Comparison of ENCODE assay signal across 23 cellular contexts in genomic region chr12:2856051-2856450, GRCh38. TPM values are rescaled to one million over a fixed set of nuclear protein-coding genes. Genes with fewer than 3 reads are reported as not detected.
A peak's percentile ranks its signal among the peaks of the same experiment; 100 is the strongest.
DNase-seq lines count a peak whose midpoint lies in the region; ATAC-seq and TF ChIP-seq lines count a peak whose summit lies in the region.
"Had no signal": no experiment of that assay in that cellular context is flagged by ENCODE, and none has a peak within 500 bp of the region (broad histone marks: within the 10 kb centered on the region; RNA-seq: fewer than 3 reads in every experiment).

No MANE protein-coding gene starts in this region.

- H3K9me3 ChIP-seq in WERI-Rb-1 (ENCODE audit: severe bottlenecking) (no peaks in the 10 kb centered on the region), gastrocnemius medialis (no peaks in the 10 kb centered on the region), smooth muscle cell (replicated peaks; ENCODE audit: low read depth) (no peaks in the 10 kb centered on the region)
- H3K9me3 ChIP-seq: esophagus muscularis mucosa had no signal

- CTCF ChIA-PET in activated CD8-positive, alpha-beta T cell treated with anti-CD3 and anti-CD28 coated beads for 36 hours (lab: Charles Lee) = interaction anchor here (1.0 to 2.2 kb wide), 2 partner anchors 70 to 88 kb away, joined by 3 to 8 read pairs; no protein-coding TSS in a partner anchor
- CTCF ChIA-PET in activated CD8-positive, alpha-beta T cell treated with anti-CD3 and anti-CD28 coated beads, Interleukin-2, amount 10 ng/mL, durations not matched to agents 7 days and 5 days (lab: Charles Lee) = no interaction called here

- no peak overlapping the region for H3K27ac Mint-ChIP-seq in activated CD8-positive, alpha-beta T cell treated with anti-CD3 and anti-CD28 coated beads for 36 hours
- no peak overlapping the region for H3K27ac Mint-ChIP-seq in activated CD8-positive, alpha-beta T cell treated with anti-CD3 and anti-CD28 coated beads, Interleukin-2, amount 10 ng/mL, durations not matched to agents 7 days and 5 days
- H3K27ac Mint-ChIP-seq: activated CD4-positive, alpha-beta T cell treated with anti-CD3 and anti-CD28 coated beads for 36 hours had no signal

- no peak overlapping the region for H3K9ac ChIP-seq in smooth muscle cell (ENCODE audit: low read depth)

- H3K9me3 Mint-ChIP-seq in activated CD8-positive, alpha-beta T cell treated with anti-CD3 and anti-CD28 coated beads for 36 hours = no peaks in the 10 kb centered on the region
- H3K9me3 Mint-ChIP-seq in activated CD8-positive, alpha-beta T cell treated with anti-CD3 and anti-CD28 coated beads, Interleukin-2, amount 10 ng/mL, durations not matched to agents 7 days and 5 days (ENCODE audit: insufficient read depth) = no peaks in the 10 kb centered on the region
- H3K9me3 Mint-ChIP-seq: central memory CD8-positive, alpha-beta T cell; neural crest cell had no signal

- H3F3A ChIP-seq in smooth muscle cell (ENCODE audit: low read depth) = no peaks in the 10 kb centered on the region

- H3K4me3 Mint-ChIP-seq in activated CD8-positive, alpha-beta T cell treated with anti-CD3 and anti-CD28 coated beads for 36 hours = no peak overlapping the region
- no peak overlapping the region for H3K4me3 Mint-ChIP-seq in activated CD8-positive, alpha-beta T cell treated with anti-CD3 and anti-CD28 coated beads, Interleukin-2, amount 10 ng/mL, durations not matched to agents 7 days and 5 days
- H3K4me3 Mint-ChIP-seq: activated CD4-positive, alpha-beta T cell treated with anti-CD3 and anti-CD28 coated beads for 36 hours; central memory CD8-positive, alpha-beta T cell; neural crest cell had no signal

- no peaks in the 10 kb centered on the region for H3K27me3 Mint-ChIP-seq in activated CD8-positive, alpha-beta T cell treated with anti-CD3 and anti-CD28 coated beads for 36 hours
- H3K27me3 Mint-ChIP-seq in activated CD8-positive, alpha-beta T cell treated with anti-CD3 and anti-CD28 coated beads, Interleukin-2, amount 10 ng/mL, durations not matched to agents 7 days and 5 days (ENCODE audit: low read depth) = no peaks in the 10 kb centered on the region
- H3K27me3 Mint-ChIP-seq: activated CD4-positive, alpha-beta T cell treated with anti-CD3 and anti-CD28 coated beads for 36 hours; central memory CD8-positive, alpha-beta T cell had no signal

- ATAC-seq in activated CD8-positive, alpha-beta T cell treated with anti-CD3 and anti-CD28 coated beads for 36 hours = peak; percentile 24
- ATAC-seq in activated CD8-positive, alpha-beta T cell treated with anti-CD3 and anti-CD28 coated beads, Interleukin-2, amount 10 ng/mL, durations not matched to agents 7 days and 5 days = no peak
- ATAC-seq in gastrocnemius medialis (peak; percentile 51 to 57), GM21381 (IDR thresholded peaks at IDR 0.05; ENCODE audit: unreplicated experiment) (no peak)
- ATAC-seq: left lobe of liver had no signal

- no peak overlapping the region for H3K4me2 ChIP-seq in smooth muscle cell

- H3K4me1 Mint-ChIP-seq in activated CD8-positive, alpha-beta T cell treated with anti-CD3 and anti-CD28 coated beads for 36 hours (ENCODE audit: low read depth) = no peaks in the 10 kb centered on the region
- H3K4me1 Mint-ChIP-seq in activated CD8-positive, alpha-beta T cell treated with anti-CD3 and anti-CD28 coated beads, Interleukin-2, amount 10 ng/mL, durations not matched to agents 7 days and 5 days (ENCODE audit: low read depth) = no peaks in the 10 kb centered on the region
- H3K4me1 Mint-ChIP-seq: central memory CD8-positive, alpha-beta T cell had no signal

- in situ Hi-C loops in gastrocnemius medialis (cut with MboI; ENCODE audit: low sequenced_read_pairs in 4 of 4) = loop anchor here in 1 of 4 donors (10.0 kb wide), 1 partner anchor 179 kb away; no protein-coding TSS in a partner anchor

- H3K79me2 ChIP-seq in smooth muscle cell (ENCODE audit: low read depth) = no peaks in the 10 kb centered on the region

- peaks cover 35% of the 10 kb centered on the region for H3K36me3 ChIP-seq in WERI-Rb-1
- H3K36me3 ChIP-seq in gastrocnemius medialis = no peaks in the 10 kb centered on the region
- no peaks in the 10 kb centered on the region for H3K36me3 ChIP-seq in smooth muscle cell (ENCODE audit: low read depth)

- H3K4me3 ChIP-seq in WERI-Rb-1 (ENCODE audit: low read depth, low read length) = no peak overlapping the region
- no peak overlapping the region for H3K4me3 ChIP-seq in gastrocnemius medialis
- H3K4me3 ChIP-seq in smooth muscle cell = no peak overlapping the region
- H3K4me3 ChIP-seq: esophagus muscularis mucosa had no signal

- intact Hi-C loops in activated CD8-positive, alpha-beta T cell treated with anti-CD3 and anti-CD28 coated beads for 36 hours (cut with micrococcal nuclease) = loop anchor here (10.0 kb wide), 1 partner anchor 189 kb away; no protein-coding TSS in a partner anchor
- intact Hi-C loops in gastrocnemius medialis (cut with DNase I; ENCODE audit: low total_unique reads) = loop anchor here (10.0 kb wide), 1 partner anchor 189 kb away; no protein-coding TSS in a partner anchor

- no peak for TF ChIP-seq POLR2A in gastrocnemius medialis (IDR thresholded peaks at IDR 0.05)

- WGBS in smooth muscle cell (ENCODE audit: low lambda C conversion rate) = 88% methylated on average over 3 of the region's 3 CpGs

- no peak for TF ChIP-seq CTCF in activated CD8-positive, alpha-beta T cell treated with anti-CD3 and anti-CD28 coated beads for 36 hours (IDR thresholded peaks at IDR 0.05)
- no peak for TF ChIP-seq CTCF in WERI-Rb-1 (IDR thresholded peaks at IDR 0.05; ENCODE audit: low read depth, low read length)
- no peak for TF ChIP-seq CTCF in gastrocnemius medialis (IDR thresholded peaks at IDR 0.05 in 4 of 5, conservative IDR thresholded peaks at IDR 0.05 in 1 of 5)
- no peak for TF ChIP-seq CTCF in smooth muscle cell (IDR thresholded peaks at IDR 0.05; ENCODE audit: borderline replicate concordance, insufficient read depth, poor library complexity, severe bottlenecking)

- H3K27me3 ChIP-seq in WERI-Rb-1 (ENCODE audit: insufficient read depth, low read depth, severe bottlenecking) (no peaks in the 10 kb centered on the region), gastrocnemius medialis (no peaks in the 10 kb centered on the region), smooth muscle cell (ENCODE audit: low read depth) (no peaks in the 10 kb centered on the region)
- H3K27me3 ChIP-seq: esophagus muscularis mucosa had no signal

- H2AFZ ChIP-seq in smooth muscle cell (ENCODE audit: low read depth) = no peak overlapping the region

- DNase-seq in activated CD8-positive, alpha-beta T cell treated with anti-CD3 and anti-CD28 coated beads for 36 hours = no peak
- DNase-seq in activated CD8-positive, alpha-beta T cell treated with anti-CD3 and anti-CD28 coated beads, Interleukin-2, amount 10 ng/mL, durations not matched to agents 7 days and 5 days = no peak
- DNase-seq in HT-29 (ENCODE audit: low spot score) = peak; percentile 47
- DNase-seq in WERI-Rb-1 = peak; percentile 31
- DNase-seq in gastrocnemius medialis = no peak
- DNase-seq in NCI-H1930 (lab: John Stamatoyannopoulos, UW) = no peak
- no peak for DNase-seq in smooth muscle cell (lab: John Stamatoyannopoulos, UW; ENCODE audit: unreplicated experiment)
- DNase-seq: ACHN; activated CD4-positive, alpha-beta T cell treated with anti-CD3 and anti-CD28 coated beads for 36 hours; activated effector memory CD4-positive, alpha-beta T cell treated with Interleukin-2 at 50 U/mL for 16 hours; amygdala; DMS79 treated with DMSO at 0.1 percent for 48 hours; NCI-H774 had no signal

- peaks cover 23% of the 10 kb centered on the region for H3K36me3 Mint-ChIP-seq in activated CD8-positive, alpha-beta T cell treated with anti-CD3 and anti-CD28 coated beads for 36 hours (ENCODE audit: low read depth)
- H3K36me3 Mint-ChIP-seq in activated CD8-positive, alpha-beta T cell treated with anti-CD3 and anti-CD28 coated beads, Interleukin-2, amount 10 ng/mL, durations not matched to agents 7 days and 5 days (ENCODE audit: low read depth) = peaks cover 26% of the 10 kb centered on the region

- no peaks in the 10 kb centered on the region for H4K20me1 ChIP-seq in smooth muscle cell (ENCODE audit: low read depth)

- POLR2A ChIA-PET in activated CD8-positive, alpha-beta T cell treated with anti-CD3 and anti-CD28 coated beads for 36 hours (lab: Charles Lee) = interaction anchor here (0.8 to 1.7 kb wide), 3 partner anchors 12 to 25 kb away, joined by 3 read pairs; no protein-coding TSS in a partner anchor
- POLR2A ChIA-PET in activated CD8-positive, alpha-beta T cell treated with anti-CD3 and anti-CD28 coated beads, Interleukin-2, amount 10 ng/mL, durations not matched to agents 7 days and 5 days (lab: Charles Lee) = interaction anchor here (0.7 to 1.6 kb wide), 3 partner anchors 11 to 21 kb away, joined by 3 to 6 read pairs (median 4); partner anchors contain the start of genes FOXM1 and RHNO1

- peaks cover 13 to 20% of the 10 kb centered on the region in 2 donors for H3K4me1 ChIP-seq in gastrocnemius medialis
- peaks cover 4% of the 10 kb centered on the region for H3K4me1 ChIP-seq in smooth muscle cell (ENCODE audit: low read depth)

- H3K27ac ChIP-seq in WERI-Rb-1 = no peak overlapping the region
- no peak overlapping the region for H3K27ac ChIP-seq in gastrocnemius medialis
- H3K27ac ChIP-seq in smooth muscle cell (ENCODE audit: low read depth) = no peak overlapping the region
- H3K27ac ChIP-seq: esophagus muscularis mucosa had no signal

RNA-seq across cellular contexts. Expression of gene TEX52, which starts 0.8 kb away (rescaled TPM):
- total RNA-seq in activated CD8-positive, alpha-beta T cell treated with anti-CD3 and anti-CD28 coated beads for 36 hours = under 1 TPM; 0.29 to 0.36 TPM
- under 1 TPM; 0.29 to 0.40 TPM for total RNA-seq in activated CD8-positive, alpha-beta T cell treated with anti-CD3 and anti-CD28 coated beads, Interleukin-2, amount 10 ng/mL, durations not matched to agents 7 days and 5 days
- total RNA-seq in HT-29 (2014; rRNA removed; shearing (Covaris generic)) = 0.10 and 0.94 TPM in 2 replicates
- under 1 TPM in 1 of 4 donors, not detected in 3; 0.68 TPM for total RNA-seq in gastrocnemius medialis
- not detected in 2 replicates for total RNA-seq in smooth muscle cell
- 0.14 TPM in 1 of 2 replicates, not detected in the other for polyA plus RNA-seq in smooth muscle cell
- total RNA-seq: esophagus muscularis mucosa, glomerular endothelial cell, left lobe of liver, neural crest cell, progenitor cell of endocrine pancreas, RPMI7951, skeletal muscle tissue, ureter had no signal

RNA-seq across cellular contexts. Expression of gene FOXM1, which starts 20.9 kb away (rescaled TPM):
- total RNA-seq in activated CD8-positive, alpha-beta T cell treated with anti-CD3 and anti-CD28 coated beads for 36 hours = 10 to 100 TPM; 64.4 to 64.8 TPM
- 100 to 1,000 TPM; 138 to 142 TPM for total RNA-seq in activated CD8-positive, alpha-beta T cell treated with anti-CD3 and anti-CD28 coated beads, Interleukin-2, amount 10 ng/mL, durations not matched to agents 7 days and 5 days
- total RNA-seq in HT-29 (2014; rRNA removed; shearing (Covaris generic)) = 68.9 and 77.6 TPM in 2 replicates
- total RNA-seq in gastrocnemius medialis (1 to 10 TPM in 1 of 4 donors, under 1 TPM in 1, not detected in 2; 0.95 to 1.1 TPM), smooth muscle cell (2.3 and 3.7 TPM in 2 replicates)
- 8.1 and 9.6 TPM in 2 replicates for polyA plus RNA-seq in smooth muscle cell

RNA-seq across cellular contexts. Expression of gene RHNO1, which starts 21.0 kb away (rescaled TPM):
- 10 to 100 TPM; 56.9 to 62.9 TPM for total RNA-seq in activated CD8-positive, alpha-beta T cell treated with anti-CD3 and anti-CD28 coated beads for 36 hours
- total RNA-seq in activated CD8-positive, alpha-beta T cell treated with anti-CD3 and anti-CD28 coated beads, Interleukin-2, amount 10 ng/mL, durations not matched to agents 7 days and 5 days = 10 to 100 TPM; 56.9 to 65.9 TPM
- 14.0 and 14.4 TPM in 2 replicates for total RNA-seq in HT-29 (2014; rRNA removed; shearing (Covaris generic))
- total RNA-seq in gastrocnemius medialis (10 to 100 TPM in 1 of 4 donors, 1 to 10 TPM in 3; 4.9 to 11.8 (median 6.7) TPM), smooth muscle cell (20.5 and 22.6 TPM in 2 replicates)
- 23.4 and 29.7 TPM in 2 replicates for polyA plus RNA-seq in smooth muscle cell

RNA-seq across cellular contexts. Expression of gene NRIP2, which starts 21.2 kb away (rescaled TPM):
- not detected for total RNA-seq in activated CD8-positive, alpha-beta T cell treated with anti-CD3 and anti-CD28 coated beads for 36 hours
- not detected for total RNA-seq in activated CD8-positive, alpha-beta T cell treated with anti-CD3 and anti-CD28 coated beads, Interleukin-2, amount 10 ng/mL, durations not matched to agents 7 days and 5 days
- not detected in 2 replicates for total RNA-seq in HT-29 (2014; rRNA removed; shearing (Covaris generic))
- total RNA-seq in gastrocnemius medialis (1 to 10 TPM in 3 of 4 donors, not detected in 1; 1.3 to 5.2 (median 2.0) TPM), smooth muscle cell (0.04 and 0.54 TPM in 2 replicates)
- polyA plus RNA-seq in smooth muscle cell = 0.29 and 1.0 TPM in 2 replicates
- total RNA-seq: activated CD4-positive, alpha-beta T cell treated with anti-CD3 and anti-CD28 coated beads for 36 hours; glomerular endothelial cell; neural crest cell; progenitor cell of endocrine pancreas; RPMI7951 had no signal

RNA-seq across cellular contexts. Expression of gene TULP3, which starts 34.6 kb away (rescaled TPM):
- total RNA-seq in activated CD8-positive, alpha-beta T cell treated with anti-CD3 and anti-CD28 coated beads for 36 hours = 1 to 10 TPM; 5.6 to 6.0 TPM
- 10 to 100 TPM in 1 of 2 experiments, 1 to 10 TPM in 1; 9.2 to 10.5 TPM for total RNA-seq in activated CD8-positive, alpha-beta T cell treated with anti-CD3 and anti-CD28 coated beads, Interleukin-2, amount 10 ng/mL, durations not matched to agents 7 days and 5 days
- 9.8 and 14.0 TPM in 2 replicates for total RNA-seq in HT-29 (2014; rRNA removed; shearing (Covaris generic))
- total RNA-seq in gastrocnemius medialis = 10 to 100 TPM in 2 of 4 donors, 1 to 10 TPM in 2; 2.8 to 15.8 (median 11.2) TPM
- 39.4 and 40.6 TPM in 2 replicates for total RNA-seq in smooth muscle cell
- 33.7 and 40.0 TPM in 2 replicates for polyA plus RNA-seq in smooth muscle cell

Comparison
In these comparisons a context has a peak if more than half of its experiments do, and no peak if none do; other contexts are left out.
1. ATAC-seq: peak in activated CD8-positive, alpha-beta T cell treated with anti-CD3 and anti-CD28 coated beads for 36 hours (single experiment) and gastrocnemius medialis (2 of 2); none in activated CD8-positive, alpha-beta T cell treated with anti-CD3 and anti-CD28 coated beads, Interleukin-2, amount 10 ng/mL, durations not matched to agents 7 days and 5 days (single experiment) and GM21381 (single experiment).
2. DNase-seq: peak in HT-29 (single experiment) and WERI-Rb-1 (single experiment); none in activated CD8-positive, alpha-beta T cell treated with anti-CD3 and anti-CD28 coated beads for 36 hours (single experiment), activated CD8-positive, alpha-beta T cell treated with anti-CD3 and anti-CD28 coated beads, Interleukin-2, amount 10 ng/mL, durations not matched to agents 7 days and 5 days (single experiment), gastrocnemius medialis (0 of 2), NCI-H1930 (0 of 2) and smooth muscle cell (single experiment).
3. RNA of gene FOXM1, which starts 20.9 kb away (total RNA-seq): 138 to 142 TPM in activated CD8-positive, alpha-beta T cell treated with anti-CD3 and anti-CD28 coated beads, Interleukin-2, amount 10 ng/mL, durations not matched to agents 7 days and 5 days, 68.9 to 77.6 TPM in HT-29 and 64.4 to 64.8 TPM in activated CD8-positive, alpha-beta T cell treated with anti-CD3 and anti-CD28 coated beads for 36 hours; 2.3 to 3.7 TPM in smooth muscle cell and 0.95 to 1.1 TPM in gastrocnemius medialis; every median in the first group is over 10 times any median in the second.